Comparison of ENCODE assay signal across 27 cellular contexts in genomic region chr10:71369602-71370001, GRCh38.
"Had no signal": no experiment of that assay in that cellular context is flagged by ENCODE, and none has a peak within 500 bp of the region (broad histone marks: within the 10 kb centered on the region; RNA-seq: fewer than 3 reads in every experiment).

No MANE protein-coding gene starts in this region.

- FAIRE-seq: islet of Langerhans, kidney, pancreas, urothelium cell line had no signal

- H3K36me3 Mint-ChIP-seq: naive thymus-derived CD8-positive, alpha-beta T cell had no signal

- H3K27me3 ChIP-seq: left lung, pancreas, suprapubic skin, upper lobe of right lung had no signal

- H3K27ac ChIP-seq: left lung, lower lobe of right lung, pancreas, psoas muscle, skin epidermis, suprapubic skin, thoracic aorta, tibial artery, upper lobe of right lung had no signal

- H3K9me3 ChIP-seq: left lung, lower lobe of right lung, pancreas, psoas muscle, suprapubic skin, thoracic aorta, tibial artery, upper lobe of right lung had no signal

- H3K9me3 Mint-ChIP-seq: immature natural killer cell; naive thymus-derived CD8-positive, alpha-beta T cell; nephron; neural crest cell; stimulated activated effector memory CD8-positive, alpha-beta T cell treated with anti-CD3 and anti-CD28 coated beads, Interleukin-12 subunit alpha, Interleukin-12 subunit beta, amount 100 ng/mL, for 72 hours; stimulated activated naive CD8-positive, alpha-beta T cell treated with anti-CD3 and anti-CD28 coated beads, Interleukin-15, Interleukin-2, amounts not matched to agents 100 ng/mL and 50 ng/mL, for 24 hours had no signal

- H3K4me3 Mint-ChIP-seq: immature natural killer cell; naive thymus-derived CD8-positive, alpha-beta T cell; nephron; neural crest cell; stimulated activated effector memory CD8-positive, alpha-beta T cell treated with anti-CD3 and anti-CD28 coated beads, Interleukin-12 subunit alpha, Interleukin-12 subunit beta, amount 100 ng/mL, for 72 hours; stimulated activated naive CD8-positive, alpha-beta T cell treated with anti-CD3 and anti-CD28 coated beads, Interleukin-15, Interleukin-2, amounts not matched to agents 100 ng/mL and 50 ng/mL, for 24 hours had no signal

- H3K4me1 ChIP-seq: pancreas, psoas muscle, suprapubic skin, tibial artery had no signal

- H3K4me3 ChIP-seq: left lung, lower lobe of right lung, pancreas, psoas muscle, skin epidermis, suprapubic skin, thoracic aorta, tibial artery, upper lobe of right lung had no signal

- ATAC-seq: left colon; left lung; lower lobe of right lung; naive thymus-derived CD8-positive, alpha-beta T cell; pancreas; psoas muscle; sciatic nerve; stimulated activated effector memory CD8-positive, alpha-beta T cell treated with anti-CD3 and anti-CD28 coated beads, Interleukin-12 subunit alpha, Interleukin-12 subunit beta, amount 100 ng/mL, for 72 hours; upper lobe of right lung had no signal

- H3K27ac Mint-ChIP-seq: immature natural killer cell; naive thymus-derived CD8-positive, alpha-beta T cell; nephron; stimulated activated effector memory CD8-positive, alpha-beta T cell treated with anti-CD3 and anti-CD28 coated beads, Interleukin-12 subunit alpha, Interleukin-12 subunit beta, amount 100 ng/mL, for 72 hours; stimulated activated naive CD8-positive, alpha-beta T cell treated with anti-CD3 and anti-CD28 coated beads, Interleukin-15, Interleukin-2, amounts not matched to agents 100 ng/mL and 50 ng/mL, for 24 hours had no signal

- H3K36me3 ChIP-seq: left lung, lower lobe of right lung, pancreas, suprapubic skin, thoracic aorta, tibial artery, upper lobe of right lung had no signal

- H3K4me1 Mint-ChIP-seq: immature natural killer cell, nephron had no signal

- DNase-seq: hypothalamus; immature natural killer cell; left colon; left lung; lower lobe of right lung; mammary epithelial cell; mesenchymal stem cell; naive thymus-derived CD8-positive, alpha-beta T cell; nucleus accumbens; pancreas; psoas muscle; stimulated activated CD4-positive, alpha-beta T cell treated with anti-CD3 and anti-CD28 coated beads, Interleukin-4, amount 100 ng/mL, for 24 hours; stimulated activated naive CD4-positive, alpha-beta T cell; tibial artery; trophoblast cell; upper lobe of right lung had no signal
